ENCODE assay signal across 1 cellular context in the genomic region with DNA sequence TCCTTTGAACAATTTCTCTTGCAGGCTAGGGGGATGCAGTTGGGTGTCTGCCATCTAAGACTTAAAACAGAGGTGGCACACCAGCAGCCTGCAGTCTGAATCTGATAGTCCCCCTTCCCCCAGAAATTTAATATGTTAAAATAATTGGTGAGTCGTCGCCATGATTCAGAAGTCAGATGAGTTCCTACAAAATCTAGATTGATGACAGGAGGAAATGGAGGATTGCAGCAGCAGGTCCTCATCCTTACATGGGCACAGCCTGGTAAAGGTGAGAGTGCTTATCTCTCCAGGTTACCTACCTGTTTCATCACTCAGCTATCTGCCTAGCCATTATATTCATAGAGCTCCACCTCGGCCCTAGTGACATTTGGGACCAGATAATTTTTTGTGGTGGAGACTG.
TF ChIP-seq lines count a peak whose summit lies in the region.

No MANE protein-coding gene starts in this region.

TF ChIP-seq in SK-N-SH, 30 proteins besides CTCF, POLR2A, EP300 and RAD21:
- TF ChIP-seq REST (IDR thresholded peaks at IDR 0.05; ENCODE audit: low read depth, low read length) (no peak), NFIC (IDR thresholded peaks at IDR 0.05; ENCODE audit: borderline replicate concordance) (peak; percentile 23; the same call in 1 of the 2 replicates), MXI1 (IDR thresholded peaks at IDR 0.05; ENCODE audit: low read depth, low read length) (no peak), CHD2 (IDR thresholded peaks at IDR 0.05; ENCODE audit: low read length, partially characterized antibody) (no peak), FOXM1 (IDR thresholded peaks at IDR 0.05; ENCODE audit: low read depth) (no peak), TAF1 (IDR thresholded peaks at IDR 0.05; ENCODE audit: borderline replicate concordance, low read depth, low read length) (no peak), YY1 (IDR thresholded peaks at IDR 0.05; ENCODE audit: low read depth) (no peak), RXRA (IDR thresholded peaks at IDR 0.05; ENCODE audit: borderline replicate concordance, low read depth) (no peak), SMC3 (IDR thresholded peaks at IDR 0.05; ENCODE audit: low read depth, low read length) (no peak), MEF2A (IDR thresholded peaks at IDR 0.05; ENCODE audit: borderline replicate concordance, low read depth) (no peak), GABPA (IDR thresholded peaks at IDR 0.05; ENCODE audit: low read depth) (no peak), EZH2phosphoT487 (IDR thresholded peaks at IDR 0.05; ENCODE audit: borderline replicate concordance, low read depth) (no peak), RCOR1 (IDR thresholded peaks at IDR 0.05; ENCODE audit: low read length) (no peak), GATA2 (CRISPR knock-in tag; IDR thresholded peaks at IDR 0.05) (no peak), TEAD4 (IDR thresholded peaks at IDR 0.05; ENCODE audit: borderline replicate concordance, insufficient read depth) (no peak), ELF1 (IDR thresholded peaks at IDR 0.05) (no peak), JUND (IDR thresholded peaks at IDR 0.05) (0 out of 2 replicates have a peak, but pooled peaks have one; percentile 21), TCF12 (IDR thresholded peaks at IDR 0.05) (peak; percentile 46), RFX5 (IDR thresholded peaks at IDR 0.05; ENCODE audit: low read length) (no peak), POLR2AphosphoS5 (IDR thresholded peaks at IDR 0.05; ENCODE audit: low read depth, low read length) (no peak), FOSL2 (IDR thresholded peaks at IDR 0.05; ENCODE audit: borderline replicate concordance, low read depth) (peak; percentile 55), IRF3 (IDR thresholded peaks at IDR 0.05; ENCODE audit: low read depth, low read length) (no peak), NRF1 (IDR thresholded peaks at IDR 0.05; ENCODE audit: low read depth, low read length) (no peak)
- TF ChIP-seq, protein P1, sequence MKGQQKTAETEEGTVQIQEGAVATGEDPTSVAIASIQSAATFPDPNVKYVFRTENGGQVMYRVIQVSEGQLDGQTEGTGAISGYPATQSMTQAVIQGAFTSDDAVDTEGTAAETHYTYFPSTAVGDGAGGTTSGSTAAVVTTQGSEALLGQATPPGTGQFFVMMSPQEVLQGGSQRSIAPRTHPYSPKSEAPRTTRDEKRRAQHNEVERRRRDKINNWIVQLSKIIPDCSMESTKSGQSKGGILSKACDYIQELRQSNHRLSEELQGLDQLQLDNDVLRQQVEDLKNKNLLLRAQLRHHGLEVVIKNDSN (IDR thresholded peaks at IDR 0.05; ENCODE audit: borderline replicate concordance, low read depth), result no peak
- TF ChIP-seq, protein P2, sequence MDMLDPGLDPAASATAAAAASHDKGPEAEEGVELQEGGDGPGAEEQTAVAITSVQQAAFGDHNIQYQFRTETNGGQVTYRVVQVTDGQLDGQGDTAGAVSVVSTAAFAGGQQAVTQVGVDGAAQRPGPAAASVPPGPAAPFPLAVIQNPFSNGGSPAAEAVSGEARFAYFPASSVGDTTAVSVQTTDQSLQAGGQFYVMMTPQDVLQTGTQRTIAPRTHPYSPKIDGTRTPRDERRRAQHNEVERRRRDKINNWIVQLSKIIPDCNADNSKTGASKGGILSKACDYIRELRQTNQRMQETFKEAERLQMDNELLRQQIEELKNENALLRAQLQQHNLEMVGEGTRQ (IDR thresholded peaks at IDR 0.05; ENCODE audit: borderline replicate concordance, low read depth, low read length), result no peak
- TF ChIP-seq, protein P3, sequence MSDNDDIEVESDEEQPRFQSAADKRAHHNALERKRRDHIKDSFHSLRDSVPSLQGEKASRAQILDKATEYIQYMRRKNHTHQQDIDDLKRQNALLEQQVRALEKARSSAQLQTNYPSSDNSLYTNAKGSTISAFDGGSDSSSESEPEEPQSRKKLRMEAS (IDR thresholded peaks at IDR 0.05; ENCODE audit: low read depth), result no peak
- TF ChIP-seq, protein P4, sequence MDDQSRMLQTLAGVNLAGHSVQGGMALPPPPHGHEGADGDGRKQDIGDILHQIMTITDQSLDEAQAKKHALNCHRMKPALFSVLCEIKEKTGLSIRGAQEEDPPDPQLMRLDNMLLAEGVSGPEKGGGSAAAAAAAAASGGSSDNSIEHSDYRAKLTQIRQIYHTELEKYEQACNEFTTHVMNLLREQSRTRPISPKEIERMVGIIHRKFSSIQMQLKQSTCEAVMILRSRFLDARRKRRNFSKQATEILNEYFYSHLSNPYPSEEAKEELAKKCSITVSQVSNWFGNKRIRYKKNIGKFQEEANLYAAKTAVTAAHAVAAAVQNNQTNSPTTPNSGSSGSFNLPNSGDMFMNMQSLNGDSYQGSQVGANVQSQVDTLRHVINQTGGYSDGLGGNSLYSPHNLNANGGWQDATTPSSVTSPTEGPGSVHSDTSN (IDR thresholded peaks at IDR 0.05), result peak; percentile 79
